ENCODE assay signal across 9 cellular contexts in the genomic region with DNA sequence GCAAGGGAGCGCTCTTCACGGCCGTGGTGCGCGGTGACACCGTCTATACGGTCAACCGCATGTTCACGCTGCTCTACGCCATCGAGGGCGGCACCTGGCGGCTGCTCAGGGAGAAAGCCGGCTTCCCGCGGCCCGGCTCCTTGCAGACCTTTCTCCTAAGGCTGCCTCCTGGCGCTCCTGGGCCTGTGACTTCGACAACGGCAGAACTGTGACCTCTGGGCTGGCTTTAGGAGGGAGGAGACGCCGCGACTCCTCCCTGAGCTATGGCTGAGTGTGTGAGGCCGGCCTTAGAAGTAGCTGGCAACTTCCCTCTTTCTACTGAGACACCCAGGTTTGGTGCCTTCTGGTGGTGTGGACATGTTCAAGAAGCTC. TPM values are rescaled to one million over a fixed set of nuclear protein-coding genes. Genes with fewer than 3 reads are reported as not detected.
A peak's percentile ranks its signal among the peaks of the same experiment; 100 is the strongest.
DNase-seq lines count a peak whose midpoint lies in the region; ATAC-seq, FAIRE-seq and TF ChIP-seq lines count a peak whose summit lies in the region.
"Had no signal": no experiment of that assay in that cellular context is flagged by ENCODE, and none has a peak within 500 bp of the region (broad histone marks: within the 10 kb centered on the region; RNA-seq: fewer than 3 reads in every experiment).

No MANE protein-coding gene starts in this region.

- peaks cover 0 to 8% of the 10 kb centered on the region in 2 donors for H3K9me3 ChIP-seq in lung (ENCODE audit: control insufficient read depth in 2 of 2, insufficient read depth in 1 of 2, low read length in 1 of 2)

- H3K27me3 Mint-ChIP-seq in stimulated activated memory B cell treated with anti-CD40 and anti-IgM and Interleukin-4, amounts not matched to agents 10 μg/mL and 1 μg/mL and 100 μg/mL, for 72 hours = peaks cover 61% of the 10 kb centered on the region

- no peaks in the 10 kb centered on the region for H3K36me3 ChIP-seq in lung (ENCODE audit: control insufficient read depth in 2 of 2, insufficient read depth in 2 of 2, low read length in 2 of 2)

- H3K27me3 ChIP-seq in lung (ENCODE audit: control insufficient read depth, insufficient read depth) = no peaks in the 10 kb centered on the region

- H3K27ac ChIP-seq in VCaP (no peak overlapping the region), lung (ENCODE audit: low read depth in 1 of 2, low read length in 1 of 2) (no peak overlapping the region)

- no peak overlapping the region for H3K27ac Mint-ChIP-seq in stimulated activated memory B cell treated with anti-CD40 and anti-IgM and Interleukin-4, amounts not matched to agents 10 μg/mL and 1 μg/mL and 100 μg/mL, for 72 hours

- H3K4me1 Mint-ChIP-seq in stimulated activated memory B cell treated with anti-CD40 and anti-IgM and Interleukin-4, amounts not matched to agents 10 μg/mL and 1 μg/mL and 100 μg/mL, for 72 hours = peaks cover 10% of the 10 kb centered on the region

- peak; percentile 78 for TF ChIP-seq CTCF in VCaP (conservative IDR thresholded peaks at IDR 0.05)
- peak; percentile 80 for TF ChIP-seq CTCF in choroid plexus epithelial cell (conservative IDR thresholded peaks at IDR 0.05; ENCODE audit: low read depth, low read length)
- TF ChIP-seq CTCF in lung (IDR thresholded peaks at IDR 0.05; ENCODE audit: control extremely low read depth, extremely low read depth) = peak; percentile 23
- TF ChIP-seq CTCF in D721Med (IDR thresholded peaks at IDR 0.05; ENCODE audit: insufficient read depth, missing control alignments) = no peak

- H3K4me1 ChIP-seq in lung (ENCODE audit: control insufficient read depth in 2 of 2, insufficient read depth in 2 of 2, low read length in 2 of 2) = peaks cover 10 to 16% of the 10 kb centered on the region in 2 donors

- 17 to 27% methylated on average over 22 to 24 of the region's 24 CpGs for WGBS in lung, 2 donors

- FAIRE-seq in D721Med (lab: Jason Lieb, UNC) = no peak

- H3K4me3 ChIP-seq in choroid plexus epithelial cell (ENCODE audit: low read depth, low read length) = no peak overlapping the region
- no peak overlapping the region for H3K4me3 ChIP-seq in lung

- H3K4me3 Mint-ChIP-seq in stimulated activated memory B cell treated with anti-CD40 and anti-IgM and Interleukin-4, amounts not matched to agents 10 μg/mL and 1 μg/mL and 100 μg/mL, for 72 hours = no peak overlapping the region

- no peaks in the 10 kb centered on the region for H3K9me3 Mint-ChIP-seq in stimulated activated memory B cell treated with anti-CD40 and anti-IgM and Interleukin-4, amounts not matched to agents 10 μg/mL and 1 μg/mL and 100 μg/mL, for 72 hours

- DNase-seq in EL = peak; percentile 51
- peak; percentile 67 for DNase-seq in choroid plexus epithelial cell (ENCODE audit: low read depth)
- DNase-seq in lung (ENCODE audit: low spot score) = peak; percentile 69
- DNase-seq in NCI-H1436 treated with DMSO at 0.1 percent for 48 hours (lab: John Stamatoyannopoulos, UW) = no peak
- no peak for DNase-seq in D721Med (ENCODE audit: insufficient read length, low spot score)
- no peak for DNase-seq in HuH-7 (ENCODE audit: low spot score)

- no peaks in the 10 kb centered on the region for H3K36me3 Mint-ChIP-seq in stimulated activated memory B cell treated with anti-CD40 and anti-IgM and Interleukin-4, amounts not matched to agents 10 μg/mL and 1 μg/mL and 100 μg/mL, for 72 hours

- peak; percentile 48 for ATAC-seq in lung (ENCODE audit: insufficient read depth, low FRiP score)
- peak; percentile 62 for ATAC-seq in stimulated activated memory B cell treated with anti-CD40 and anti-IgM and Interleukin-4, amounts not matched to agents 10 μg/mL and 1 μg/mL and 100 μg/mL, for 72 hours

RNA-seq across cellular contexts. Expression of a gene that starts 1.4 kb away (rescaled TPM):
- total RNA-seq in lung = under 1 TPM; 0.21 to 0.23 TPM
- polyA plus RNA-seq in lung = under 1 TPM; 0.04 to 0.14 TPM
- polyA plus RNA-seq: esophagus had no signal

RNA-seq across cellular contexts. Expression of a gene that starts 10.2 kb away (rescaled TPM):
- total RNA-seq in lung = 10 to 100 TPM; 31.6 to 75.7 TPM
- 10 to 100 TPM; 13.8 to 14.8 TPM for polyA plus RNA-seq in lung

RNA-seq across cellular contexts. Expression of a gene that starts 32.8 kb away (rescaled TPM):
- 1 to 10 TPM in 1 of 2 donors, under 1 TPM in 1; 0.85 to 3.0 TPM for total RNA-seq in lung
- polyA plus RNA-seq in lung = 1 to 10 TPM in 1 of 2 donors, under 1 TPM in 1; 0.98 to 7.3 TPM

RNA-seq across cellular contexts. Expression of a gene that starts 37.0 kb away (rescaled TPM):
- total RNA-seq in lung = 1 to 10 TPM; 4.7 to 5.4 TPM
- 1 to 10 TPM in 1 of 2 donors, under 1 TPM in 1; 0.96 to 2.2 TPM for polyA plus RNA-seq in lung

RNA-seq across cellular contexts. Expression of a gene that starts 48.5 kb away (rescaled TPM):
- total RNA-seq in lung = 10 to 100 TPM; 14.4 to 15.0 TPM
- polyA plus RNA-seq in lung = 1 to 10 TPM; 5.0 to 8.2 TPM

Comparison
In these comparisons a context has a peak if more than half of its experiments do, and no peak if none do; other contexts are left out.
1. DNase-seq: peak in EL (single experiment), choroid plexus epithelial cell (single experiment) and lung (single experiment); none in NCI-H1436 treated with DMSO at 0.1 percent for 48 hours (single experiment), D721Med (single experiment) and HuH-7 (single experiment).